Comparison of ENCODE assay signal across 33 cellular contexts in genomic region chr2:231866450-231866849, GRCh38. TPM values are rescaled to one million over a fixed set of nuclear protein-coding genes. Genes with fewer than 3 reads are reported as not detected.
"Had no signal": no experiment of that assay in that cellular context is flagged by ENCODE, and none has a peak within 500 bp of the region (broad histone marks: within the 10 kb centered on the region; RNA-seq: fewer than 3 reads in every experiment).

No MANE protein-coding gene starts in this region.

- H3K4me2 ChIP-seq: smooth muscle cell had no signal

- DNase-seq: activated B cell treated with CpG ODN at 0.5 μM for 24 hours; activated CD4-positive, alpha-beta T cell treated with anti-CD3 and anti-CD28 coated beads, Interleukin-2, amount 50 U/mL, for 1 hour; activated CD8-positive, alpha-beta T cell treated with anti-CD3 and anti-CD28 coated beads for 36 hours; activated gamma-delta T cell treated with Interleukin-2 at 50 U/mL for 16 hours; activated naive CD4-positive, alpha-beta T cell treated with anti-CD3 and anti-CD28 coated beads, Interleukin-2, amount 50 U/mL, for 16 hours; activated T-cell treated with anti-CD3 and anti-CD28 coated beads, Interleukin-2, amount 50 U/mL, for 4 hours; amniotic stem cell; central memory CD4-positive, alpha-beta T cell; foreskin keratinocyte; heart right ventricle; left lung; lower lobe of right lung; mesenchymal stem cell; naive thymus-derived CD8-positive, alpha-beta T cell; nucleus accumbens; pancreas; psoas muscle; stimulated activated CD4-positive, alpha-beta T cell treated with anti-CD3 and anti-CD28 coated beads, Interleukin-1b, Interleukin-23, amount 100 ng/mL, for 48 hours; stimulated activated CD4-positive, alpha-beta T cell treated with anti-CD3 and anti-CD28 coated beads, Interleukin-4, amount 100 ng/mL, for 4 hours; stimulated activated CD8-positive, alpha-beta memory T cell treated with anti-CD3 and anti-CD28 coated beads, Interleukin-4, amount 100 ng/mL, for 48 hours; stimulated activated naive B cell treated with anti-CD40 and anti-IgM and Interleukin-4, amounts not matched to agents 10 μg/mL and 1 μg/mL and 100 μg/mL, for 72 hours; thyroid gland; upper lobe of left lung had no signal

- H3K27ac ChIP-seq: foreskin keratinocyte, heart right ventricle, left lung, lower lobe of right lung, pancreas, psoas muscle, stomach, thyroid gland, upper lobe of left lung, vagina had no signal

- H3K4me3 ChIP-seq: heart right ventricle, left lung, lower lobe of right lung, pancreas, psoas muscle, smooth muscle cell, stomach, thyroid gland, upper lobe of left lung, vagina had no signal

- ATAC-seq: activated CD8-positive, alpha-beta T cell treated with anti-CD3 and anti-CD28 coated beads for 36 hours; activated T-cell treated with anti-CD3 and anti-CD28 coated beads, Interleukin-2, amount 50 U/mL, for 4 hours; activated T-helper 17 cell treated with anti-CD3 and anti-CD28 coated beads, Interleukin-2, amount 50 U/mL, for 72 hours; esophagus mucosa; foreskin keratinocyte; heart right ventricle; left lung; lower lobe of right lung; naive thymus-derived CD8-positive, alpha-beta T cell; pancreas; psoas muscle; stimulated activated naive B cell treated with anti-CD40 and anti-IgM and Interleukin-4, amounts not matched to agents 10 μg/mL and 1 μg/mL and 100 μg/mL, for 72 hours had no signal

- H3K9me3 ChIP-seq: pancreas, thyroid gland, vagina had no signal

- H3K4me1 ChIP-seq: foreskin keratinocyte, heart right ventricle, left lung, lower lobe of right lung, pancreas, psoas muscle, stomach, thyroid gland, upper lobe of left lung, vagina had no signal

- H3K27ac Mint-ChIP-seq: activated B cell treated with CpG ODN at 0.5 μM for 24 hours; activated CD8-positive, alpha-beta T cell treated with anti-CD3 and anti-CD28 coated beads for 36 hours; activated T-helper 17 cell treated with anti-CD3 and anti-CD28 coated beads, Interleukin-2, amount 50 U/mL, for 72 hours; dendritic cell treated with granulocyte-macrophage colony-stimulating factor and Interleukin-4, amounts not matched to agents 40 ng/mL and 50 ng/mL, for 4 days; endodermal cell; naive thymus-derived CD8-positive, alpha-beta T cell; stimulated activated naive B cell treated with anti-CD40 and anti-IgM and Interleukin-4, amounts not matched to agents 10 μg/mL and 1 μg/mL and 100 μg/mL, for 72 hours had no signal

- H3K4me3 Mint-ChIP-seq: activated B cell treated with CpG ODN at 0.5 μM for 24 hours; activated CD8-positive, alpha-beta T cell treated with anti-CD3 and anti-CD28 coated beads for 36 hours; activated T-cell treated with anti-CD3 and anti-CD28 coated beads, Interleukin-2, amount 50 U/mL, for 4 hours; activated T-helper 17 cell treated with anti-CD3 and anti-CD28 coated beads, Interleukin-2, amount 50 U/mL, for 72 hours; dendritic cell treated with granulocyte-macrophage colony-stimulating factor and Interleukin-4, amounts not matched to agents 40 ng/mL and 50 ng/mL, for 4 days; endodermal cell; naive thymus-derived CD8-positive, alpha-beta T cell; neural crest cell; stimulated activated naive B cell treated with anti-CD40 and anti-IgM and Interleukin-4, amounts not matched to agents 10 μg/mL and 1 μg/mL and 100 μg/mL, for 72 hours had no signal

- FAIRE-seq: astrocyte, islet of Langerhans, pancreas had no signal

- H3K27me3 ChIP-seq: foreskin keratinocyte, left lung, pancreas, thyroid gland, upper lobe of left lung, vagina had no signal

- H3K36me3 ChIP-seq: heart right ventricle, left lung, lower lobe of right lung, pancreas, stomach, thyroid gland, upper lobe of left lung, vagina had no signal

- H3K9me3 Mint-ChIP-seq: activated B cell treated with CpG ODN at 0.5 μM for 24 hours; activated T-helper 17 cell treated with anti-CD3 and anti-CD28 coated beads, Interleukin-2, amount 50 U/mL, for 72 hours had no signal

- H3K4me1 Mint-ChIP-seq: activated B cell treated with CpG ODN at 0.5 μM for 24 hours; activated T-helper 17 cell treated with anti-CD3 and anti-CD28 coated beads, Interleukin-2, amount 50 U/mL, for 72 hours; endodermal cell; naive thymus-derived CD8-positive, alpha-beta T cell; neural crest cell; stimulated activated naive B cell treated with anti-CD40 and anti-IgM and Interleukin-4, amounts not matched to agents 10 μg/mL and 1 μg/mL and 100 μg/mL, for 72 hours had no signal

RNA-seq across cellular contexts. Expression of gene NPPC, which starts 59.7 kb away (rescaled TPM):
- total RNA-seq: activated B cell treated with CpG ODN at 0.5 μM for 24 hours; activated T-helper 17 cell treated with anti-CD3 and anti-CD28 coated beads, Interleukin-2, amount 50 U/mL, for 72 hours; foreskin keratinocyte; left lung; lower lobe of right lung; naive thymus-derived CD8-positive, alpha-beta T cell; pancreas; smooth muscle cell; thyroid gland; upper lobe of left lung had no signal
- polyA plus RNA-seq: foreskin keratinocyte had no signal
